In the genomic region with DNA sequence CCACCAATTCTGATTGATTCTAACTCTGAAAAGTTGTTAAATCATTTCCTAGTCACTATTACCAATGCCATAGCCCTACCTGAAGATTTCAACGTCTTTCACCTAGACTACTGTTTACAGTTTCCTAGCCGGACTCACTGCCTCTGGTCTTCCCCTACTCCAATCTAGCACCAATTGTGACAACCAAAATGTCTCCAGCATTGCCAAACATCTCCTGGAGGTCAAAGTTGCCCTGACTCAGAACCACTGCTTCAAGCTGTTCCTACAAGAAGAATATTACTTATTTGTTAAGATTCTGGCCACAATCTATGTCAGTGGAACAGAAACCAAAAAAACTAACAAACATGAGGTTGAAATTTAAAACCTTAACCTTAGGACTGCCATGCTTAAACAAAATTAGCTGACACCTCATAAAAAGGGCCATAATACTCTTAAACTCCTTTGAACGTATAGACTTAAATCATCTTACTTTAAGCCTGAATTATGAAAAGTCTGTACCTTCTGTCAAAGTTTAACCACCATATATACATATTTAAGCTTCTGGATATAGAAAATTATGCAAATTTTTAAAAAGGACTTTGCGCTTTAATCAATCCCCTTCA, we compare ENCODE assay signal across 8 cellular contexts. TPM values are rescaled to one million over a fixed set of nuclear protein-coding genes. Genes with fewer than 3 reads are reported as not detected.
DNase-seq lines count a peak whose midpoint lies in the region; ATAC-seq and TF ChIP-seq lines count a peak whose summit lies in the region.

No MANE protein-coding gene starts in this region.

- H3K4me1 Mint-ChIP-seq in CD14-positive monocyte: peaks cover 20% of the 10 kb centered on the region

- in situ Hi-C loops in astrocyte of the spinal cord (cut with HindIII; ENCODE audit: low sequenced_read_pairs): no loop called here

- H3K4me3 Mint-ChIP-seq in CD14-positive monocyte: no peak overlapping the region

- H2AFZ ChIP-seq in ACC112 (ENCODE audit: low read length, unreplicated experiment): no peak overlapping the region

- TF ChIP-seq CTCF in HFF-Myc (IDR thresholded peaks at IDR 0.05; ENCODE audit: low read depth, low read length, missing control alignments) (no peak), astrocyte of the spinal cord (IDR thresholded peaks at IDR 0.05; ENCODE audit: low read depth, low read length) (no peak), CD14-positive monocyte (IDR thresholded peaks at IDR 0.05) (no peak)

- no peak for DNase-seq in HFF-Myc (ENCODE audit: extremely low read depth, low read depth)
- DNase-seq in astrocyte of the spinal cord (ENCODE audit: low read depth, low spot score): peak; percentile 46
- DNase-seq in mesenteric fat pad (ENCODE audit: low spot score): peak; percentile 3
- DNase-seq in CD14-positive monocyte (ENCODE audit: low spot score): no peak
- DNase-seq in middle frontal gyrus (ENCODE audit: extremely low spot score, low spot score): no peak

- no peaks in the 10 kb centered on the region for H3K9me3 Mint-ChIP-seq in CD14-positive monocyte

- ATAC-seq in GM19467 (IDR thresholded peaks at IDR 0.05; ENCODE audit: unreplicated experiment): no peak
- no peak for ATAC-seq in GM21825 (IDR thresholded peaks at IDR 0.05; ENCODE audit: unreplicated experiment)

- peaks cover 17 to 30% of the 10 kb centered on the region in 2 donors for H3K36me3 Mint-ChIP-seq in CD14-positive monocyte

- H3K4me3 ChIP-seq in ACC112 (ENCODE audit: low read depth, low read length) (peak overlapping the region; percentile 91), HFF-Myc (replicated peaks; ENCODE audit: low read depth, low read length) (peak overlapping the region; percentile 83), astrocyte of the spinal cord (ENCODE audit: low read depth, low read length) (peak overlapping the region; percentile 91)

- peak overlapping the region; percentile 80 for H3K27ac ChIP-seq in ACC112 (ENCODE audit: low read depth, low read length)

- no peaks in the 10 kb centered on the region for H3K27me3 ChIP-seq in ACC112 (ENCODE audit: insufficient read depth, low read length)

- H3K36me3 ChIP-seq in ACC112 (ENCODE audit: insufficient read depth, low read length): peaks cover 12% of the 10 kb centered on the region; the same call in 1 of the 2 replicates

- intact Hi-C loops in CD14-positive monocyte (cut with micrococcal nuclease): loop anchor here (5.0 kb wide), 2 partner anchors 278 to 518 kb away; a partner anchor contains a TSS

- H3K27ac Mint-ChIP-seq in CD14-positive monocyte: peak overlapping the region in 2 of 7 donors; percentile 18 to 21

- peaks cover 14% of the 10 kb centered on the region for H3K4me1 ChIP-seq in ACC112 (ENCODE audit: control insufficient read depth, insufficient read depth, low read length, unreplicated experiment)

- H3K27me3 Mint-ChIP-seq in CD14-positive monocyte (ENCODE audit: low read depth in 3 of 3): peaks cover 0 to 2% (median 1%) of the 10 kb centered on the region in 3 donors

- peaks cover 60% of the 10 kb centered on the region for H3K79me2 ChIP-seq in ACC112 (ENCODE audit: control insufficient read depth, insufficient read depth, low read length, unreplicated experiment)

RNA-seq across cellular contexts. Expression of a gene that starts 2.1 kb away (rescaled TPM):
- 69.8 TPM for total RNA-seq in mesenteric fat pad
- polyA plus RNA-seq in CD14-positive monocyte: 10 to 100 TPM; 14.2 to 17.7 TPM

Comparison
In these comparisons a context has a peak if more than half of its experiments do, and no peak if none do; other contexts are left out.
1. DNase-seq: peak in astrocyte of the spinal cord (single experiment) and mesenteric fat pad (single experiment); none in HFF-Myc (single experiment), CD14-positive monocyte (single experiment) and middle frontal gyrus (single experiment).
2. Peak in every context shown above with its lines, with median percentiles within 50 percentile points of each other: H3K4me3 ChIP-seq.